1 cellular context compared by ENCODE assay signal in genomic region chr11:119078675-119079420, GRCh38.
A peak's percentile ranks its signal among the peaks of the same experiment; 100 is the strongest.
TF ChIP-seq lines count a peak whose summit lies in the region.

No MANE protein-coding gene starts in this region.

TF ChIP-seq in K562, 482 proteins besides CTCF, POLR2A, EP300 and RAD21:
- TF ChIP-seq ARID3B (CRISPR knock-in tag; IDR thresholded peaks at IDR 0.05; ENCODE audit: borderline replicate concordance): no peak
- 0 out of 2 replicates have a peak, but pooled peaks have one; percentile 27 for TF ChIP-seq RBFOX2 (IDR thresholded peaks at IDR 0.05; ENCODE audit: low read depth, low read length)
TF ChIP-seq in K562: peak in this region for 1.
